11 cellular contexts compared by ENCODE assay signal in genomic region chr11:103547009-103547408, GRCh38.
DNase-seq lines count a peak whose midpoint lies in the region; ATAC-seq and TF ChIP-seq lines count a peak whose summit lies in the region.
"Had no signal": no experiment of that assay in that cellular context is flagged by ENCODE, and none has a peak within 500 bp of the region (broad histone marks: within the 10 kb centered on the region; RNA-seq: fewer than 3 reads in every experiment).

No MANE protein-coding gene starts in this region.

- H3K4me3 Mint-ChIP-seq in H9: no peak overlapping the region
- H3K4me3 Mint-ChIP-seq in GM23338: no peak overlapping the region
- H3K4me3 Mint-ChIP-seq: CD4-positive, CD25-positive, alpha-beta regulatory T cell had no signal

- H4K8ac ChIP-seq in H9 (replicated peaks; ENCODE audit: insufficient read length, low read depth, low read length): peak overlapping the region; percentile 75

- no peaks in the 10 kb centered on the region for H3K9me3 Mint-ChIP-seq in H9
- no peaks in the 10 kb centered on the region; the same call in 2 of the 3 replicates for H3K9me3 Mint-ChIP-seq in GM23338

- H3K27ac ChIP-seq in H9 (ENCODE audit: insufficient read length, low read depth, low read length): no peak overlapping the region
- H3K27ac ChIP-seq in WERI-Rb-1: peak overlapping the region; percentile 78
- peak overlapping the region; percentile 46 for H3K27ac ChIP-seq in left ventricle myocardium inferior (replicated peaks)
- H3K27ac ChIP-seq in GM23338 (ENCODE audit: low read depth): no peak overlapping the region
- H3K27ac ChIP-seq: BLaER1 treated with 17β-estradiol and CSF1 and Interleukin-3, amounts not matched to agents 10 nM and 100 nM had no signal

- H2BK5ac ChIP-seq in H9 (ENCODE audit: insufficient read length, low read length): no peak overlapping the region

- no peak overlapping the region for H2AK5ac ChIP-seq in H9 (ENCODE audit: insufficient read length, low read length)

- H3F3A ChIP-seq in GM23338 (replicated peaks; ENCODE audit: low read depth): no peaks in the 10 kb centered on the region

- H3K79me1 ChIP-seq in H9 (ENCODE audit: insufficient read depth, low read depth, low read length, poor library complexity, severe bottlenecking): no peaks in the 10 kb centered on the region

- no peak overlapping the region for H3K18ac ChIP-seq in H9 (ENCODE audit: insufficient read length, low read depth, low read length)

- H3K4ac ChIP-seq in H9 (ENCODE audit: low read depth, low read length): no peak overlapping the region

- H3K23ac ChIP-seq in H9 (ENCODE audit: insufficient read length, low read depth, low read length): no peak overlapping the region

- H3K27ac Mint-ChIP-seq in H9 (no peak overlapping the region; a peak in 1 of 7 replicates), GM23338 (no peak overlapping the region)
- H3K27ac Mint-ChIP-seq: CD4-positive, CD25-positive, alpha-beta regulatory T cell had no signal

- H3K4me1 Mint-ChIP-seq in H9: no peaks in the 10 kb centered on the region
- 0 out of 3 replicates have a peak, but pooled peaks cover 3% of the 10 kb centered on the region for H3K4me1 Mint-ChIP-seq in GM23338
- H3K4me1 Mint-ChIP-seq: CD4-positive, CD25-positive, alpha-beta regulatory T cell had no signal

- no peak overlapping the region for H3K56ac ChIP-seq in H9 (ENCODE audit: insufficient read length, low read depth, low read length)

- no peak overlapping the region for H2BK20ac ChIP-seq in H9 (ENCODE audit: low read depth, low read length, poor library complexity, severe bottlenecking)

- 0 out of 2 replicates have a peak, but pooled peaks cover 3% of the 10 kb centered on the region for H3K9me2 ChIP-seq in GM23338 (ENCODE audit: insufficient read depth)

- no CpG with 5 or more reads among the region's 2 CpGs for WGBS in H9 (ENCODE audit: extremely low coverage, insufficient read length, low lambda C conversion rate)

- H2BK12ac ChIP-seq in H9 (ENCODE audit: insufficient read length, low read depth, low read length): no peak overlapping the region

- TF ChIP-seq CTCF in H9 (conservative IDR thresholded peaks at IDR 0.05) (no peak), WERI-Rb-1 (IDR thresholded peaks at IDR 0.05; ENCODE audit: low read depth, low read length) (0 out of 2 replicates have a peak, but pooled peaks have one; percentile 26), left ventricle myocardium inferior (IDR thresholded peaks at IDR 0.05; ENCODE audit: borderline replicate concordance) (no peak), GM23338 (conservative IDR thresholded peaks at IDR 0.05; ENCODE audit: low read depth in 2 of 2) (no peak)

- H3K4me3 ChIP-seq in WERI-Rb-1 (ENCODE audit: low read depth, low read length) (no peak overlapping the region), left ventricle myocardium inferior (no peak overlapping the region), GM23338 (no peak overlapping the region)
- H3K4me3 ChIP-seq: BLaER1 treated with 17β-estradiol and CSF1 and Interleukin-3, amounts not matched to agents 10 nM and 100 nM had no signal

- H3K36me3 Mint-ChIP-seq in H9 (ENCODE audit: insufficient read depth in 1 of 3, low read depth in 3 of 3): no peaks in the 10 kb centered on the region; a peak in 1 of 7 replicates
- H3K36me3 Mint-ChIP-seq in GM23338 (ENCODE audit: low read depth): no peaks in the 10 kb centered on the region
- H3K36me3 Mint-ChIP-seq: CD4-positive, CD25-positive, alpha-beta regulatory T cell had no signal

- no peaks in the 10 kb centered on the region for H3K23me2 ChIP-seq in H9 (ENCODE audit: insufficient read length, low read depth, low read length, poor library complexity, severe bottlenecking)

- DNase-seq in NCI-H2171 treated with DMSO at 0.1 percent for 48 hours (lab: John Stamatoyannopoulos, UW): peak; percentile 3
- DNase-seq in NCI-H2171 (lab: John Stamatoyannopoulos, UW): no peak
- no peak for DNase-seq in H9
- peak; percentile 24 for DNase-seq in WERI-Rb-1
- DNase-seq in left ventricle myocardium inferior: no peak
- DNase-seq in foreskin melanocyte: no peak
- DNase-seq in GM23338 (ENCODE audit: low spot score): no peak
- DNase-seq: ACHN; CD4-positive, CD25-positive, alpha-beta regulatory T cell had no signal

- H2BK120ac ChIP-seq in H9 (ENCODE audit: low read depth, low read length, poor library complexity, severe bottlenecking): no peak overlapping the region

- no peaks in the 10 kb centered on the region for H3K36me3 ChIP-seq in WERI-Rb-1
- H3K36me3 ChIP-seq in left ventricle myocardium inferior: no peaks in the 10 kb centered on the region
- H3K36me3 ChIP-seq in GM23338 (ENCODE audit: insufficient read depth): no peaks in the 10 kb centered on the region
- H3K36me3 ChIP-seq: BLaER1 treated with 17β-estradiol and CSF1 and Interleukin-3, amounts not matched to agents 10 nM and 100 nM had no signal

- H3K9me3 ChIP-seq in H9 (ENCODE audit: control insufficient read depth, low read depth, low read length) (no peaks in the 10 kb centered on the region), WERI-Rb-1 (ENCODE audit: severe bottlenecking) (peaks cover 11% of the 10 kb centered on the region), left ventricle myocardium inferior (replicated peaks) (no peaks in the 10 kb centered on the region)

- no peaks in the 10 kb centered on the region for H4K20me1 ChIP-seq in H9 (ENCODE audit: control insufficient read depth, insufficient read depth, insufficient read length)
- H4K20me1 ChIP-seq in GM23338 (replicated peaks; ENCODE audit: insufficient read depth): no peaks in the 10 kb centered on the region
- H4K20me1 ChIP-seq: BLaER1 treated with 17β-estradiol and CSF1 and Interleukin-3, amounts not matched to agents 10 nM and 100 nM had no signal

- H3K4me1 ChIP-seq in H9 (ENCODE audit: insufficient read depth, low read length): no peaks in the 10 kb centered on the region
- peaks cover 23% of the 10 kb centered on the region for H3K4me1 ChIP-seq in left ventricle myocardium inferior
- no peaks in the 10 kb centered on the region for H3K4me1 ChIP-seq in GM23338 (ENCODE audit: insufficient read depth)
- H3K4me1 ChIP-seq: BLaER1 treated with 17β-estradiol and CSF1 and Interleukin-3, amounts not matched to agents 10 nM and 100 nM had no signal

- H3K27me3 Mint-ChIP-seq in H9 (ENCODE audit: low read depth) (no peaks in the 10 kb centered on the region), GM23338 (ENCODE audit: insufficient read depth, low read depth, poor library complexity) (peaks cover 4% of the 10 kb centered on the region)

- H3K79me2 ChIP-seq in H9 (ENCODE audit: insufficient read depth, low read length): no peaks in the 10 kb centered on the region
- H3K79me2 ChIP-seq in GM23338 (replicated peaks; ENCODE audit: insufficient read depth): no peaks in the 10 kb centered on the region

- H2AFZ ChIP-seq in H9 (ENCODE audit: low read length) (no peak overlapping the region), GM23338 (no peak overlapping the region)

- no peaks in the 10 kb centered on the region for H3K27me3 ChIP-seq in H9 (ENCODE audit: insufficient read depth, low read length)
- no peaks in the 10 kb centered on the region for H3K27me3 ChIP-seq in WERI-Rb-1 (ENCODE audit: insufficient read depth, low read depth, severe bottlenecking)
- no peaks in the 10 kb centered on the region for H3K27me3 ChIP-seq in left ventricle myocardium inferior (ENCODE audit: low read depth)
- no peaks in the 10 kb centered on the region for H3K27me3 ChIP-seq in GM23338 (ENCODE audit: insufficient read depth)
- H3K27me3 ChIP-seq: BLaER1 treated with 17β-estradiol and CSF1 and Interleukin-3, amounts not matched to agents 10 nM and 100 nM had no signal

- H4K5ac ChIP-seq in H9 (ENCODE audit: insufficient read length, low read depth, low read length): no peak overlapping the region

- no peak overlapping the region for H4K91ac ChIP-seq in H9 (ENCODE audit: insufficient read length, low read depth, low read length)

- no peak overlapping the region for H3K9ac ChIP-seq in H9 (ENCODE audit: extremely low read depth, insufficient read length, low read length)
- H3K9ac ChIP-seq: BLaER1 treated with 17β-estradiol and CSF1 and Interleukin-3, amounts not matched to agents 10 nM and 100 nM had no signal

- ATAC-seq in HG02981 (IDR thresholded peaks at IDR 0.05; ENCODE audit: unreplicated experiment): no peak
- ATAC-seq in GM23338: no peak

- H3T11ph ChIP-seq in H9 (ENCODE audit: low read length): no peak overlapping the region

- H3K4me2 ChIP-seq in H9 (ENCODE audit: insufficient read depth, insufficient read length, low read length): no peak overlapping the region
- H3K4me2 ChIP-seq in GM23338: no peak overlapping the region
- H3K4me2 ChIP-seq: BLaER1 treated with 17β-estradiol and CSF1 and Interleukin-3, amounts not matched to agents 10 nM and 100 nM had no signal

- no peak overlapping the region for H3K14ac ChIP-seq in H9 (ENCODE audit: insufficient read depth, low read length)

- intact Hi-C loops in left ventricle myocardium inferior (cut with micrococcal nuclease): no loop called here

- H2BK15ac ChIP-seq in H9 (ENCODE audit: low read depth, low read length): no peak overlapping the region

TF ChIP-seq in GM23338, 12 proteins besides CTCF, POLR2A, EP300 and RAD21 (continues in another document):
- TF ChIP-seq POLR2AphosphoS5 (IDR thresholded peaks at IDR 0.05; ENCODE audit: low read depth): no peak
- no peak for TF ChIP-seq EZH2 (IDR thresholded peaks at IDR 0.05; ENCODE audit: low read depth, unreplicated experiment)
- no peak for TF ChIP-seq ETS1 (IDR thresholded peaks at IDR 0.05)
- no peak for TF ChIP-seq JUNB (IDR thresholded peaks at IDR 0.05; ENCODE audit: unreplicated experiment)
- no peak for TF ChIP-seq EZH2phosphoT487 (IDR thresholded peaks at IDR 0.05; ENCODE audit: unreplicated experiment)

Comparison
In these comparisons a context has a peak if more than half of its experiments do, and no peak if none do; other contexts are left out.
1. DNase-seq: peak in NCI-H2171 treated with DMSO at 0.1 percent for 48 hours (single experiment) and WERI-Rb-1 (single experiment); none in NCI-H2171 (single experiment), H9 (single experiment), left ventricle myocardium inferior (single experiment), foreskin melanocyte (single experiment) and GM23338 (single experiment).
2. H3K27ac ChIP-seq: peak in WERI-Rb-1 (single experiment) and left ventricle myocardium inferior (single experiment); none in H9 (single experiment) and GM23338 (single experiment).